1 cellular context compared by ENCODE assay signal in the genomic region with DNA sequence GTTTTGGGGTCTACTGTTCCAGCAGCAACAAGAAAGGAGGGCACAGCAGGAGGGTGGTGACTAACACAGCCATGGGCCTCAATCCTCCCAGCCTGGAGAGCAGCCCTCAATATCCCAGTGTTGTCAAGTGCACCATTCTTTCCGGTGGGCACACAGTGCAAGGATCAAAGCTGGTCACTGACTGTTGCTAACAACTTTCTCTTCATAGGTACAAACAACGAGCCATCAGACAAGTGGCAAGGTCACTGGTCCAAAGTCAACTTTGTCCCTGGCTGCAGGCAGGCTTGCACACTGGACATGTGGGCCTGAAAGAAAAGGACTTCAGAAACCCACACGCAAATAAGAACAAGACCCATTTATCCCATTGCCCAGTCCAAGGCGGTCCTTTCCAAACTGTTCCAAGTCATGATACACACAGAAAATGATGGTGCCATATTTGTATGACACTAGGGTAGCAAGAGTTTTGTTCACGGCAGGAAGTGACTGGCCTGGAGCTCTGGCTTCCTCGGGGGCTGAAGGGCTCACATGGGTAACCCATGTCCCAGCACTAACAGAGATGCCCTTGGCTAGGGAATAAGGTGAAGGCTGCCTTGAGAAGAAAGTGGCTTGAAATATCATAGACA.
TF ChIP-seq lines count a peak whose summit lies in the region.

No MANE protein-coding gene starts in this region.

TF ChIP-seq in HepG2, 621 proteins besides CTCF, POLR2A, EP300 and RAD21 (continued from another document and continues in another):
- TF ChIP-seq, protein P1, sequence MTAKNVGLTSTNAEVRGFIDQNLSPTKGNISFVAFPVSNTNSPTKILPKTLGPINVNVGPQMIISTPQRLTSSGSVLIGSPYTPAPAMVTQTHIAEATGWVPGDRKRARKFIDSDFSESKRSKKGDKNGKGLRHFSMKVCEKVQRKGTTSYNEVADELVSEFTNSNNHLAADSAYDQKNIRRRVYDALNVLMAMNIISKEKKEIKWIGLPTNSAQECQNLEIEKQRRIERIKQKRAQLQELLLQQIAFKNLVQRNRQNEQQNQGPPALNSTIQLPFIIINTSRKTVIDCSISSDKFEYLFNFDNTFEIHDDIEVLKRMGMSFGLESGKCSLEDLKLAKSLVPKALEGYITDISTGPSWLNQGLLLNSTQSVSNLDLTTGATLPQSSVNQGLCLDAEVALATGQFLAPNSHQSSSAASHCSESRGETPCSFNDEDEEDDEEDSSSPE (CRISPR knock-in tag; IDR thresholded peaks at IDR 0.05): no peak; the same call in 1 of the 2 replicates
- TF ChIP-seq ZSCAN29 (CRISPR knock-in tag; conservative IDR thresholded peaks at IDR 0.05): no peak
- TF ChIP-seq ZNF597 (CRISPR knock-in tag; IDR thresholded peaks at IDR 0.05): no peak
- TF ChIP-seq, protein P2, sequence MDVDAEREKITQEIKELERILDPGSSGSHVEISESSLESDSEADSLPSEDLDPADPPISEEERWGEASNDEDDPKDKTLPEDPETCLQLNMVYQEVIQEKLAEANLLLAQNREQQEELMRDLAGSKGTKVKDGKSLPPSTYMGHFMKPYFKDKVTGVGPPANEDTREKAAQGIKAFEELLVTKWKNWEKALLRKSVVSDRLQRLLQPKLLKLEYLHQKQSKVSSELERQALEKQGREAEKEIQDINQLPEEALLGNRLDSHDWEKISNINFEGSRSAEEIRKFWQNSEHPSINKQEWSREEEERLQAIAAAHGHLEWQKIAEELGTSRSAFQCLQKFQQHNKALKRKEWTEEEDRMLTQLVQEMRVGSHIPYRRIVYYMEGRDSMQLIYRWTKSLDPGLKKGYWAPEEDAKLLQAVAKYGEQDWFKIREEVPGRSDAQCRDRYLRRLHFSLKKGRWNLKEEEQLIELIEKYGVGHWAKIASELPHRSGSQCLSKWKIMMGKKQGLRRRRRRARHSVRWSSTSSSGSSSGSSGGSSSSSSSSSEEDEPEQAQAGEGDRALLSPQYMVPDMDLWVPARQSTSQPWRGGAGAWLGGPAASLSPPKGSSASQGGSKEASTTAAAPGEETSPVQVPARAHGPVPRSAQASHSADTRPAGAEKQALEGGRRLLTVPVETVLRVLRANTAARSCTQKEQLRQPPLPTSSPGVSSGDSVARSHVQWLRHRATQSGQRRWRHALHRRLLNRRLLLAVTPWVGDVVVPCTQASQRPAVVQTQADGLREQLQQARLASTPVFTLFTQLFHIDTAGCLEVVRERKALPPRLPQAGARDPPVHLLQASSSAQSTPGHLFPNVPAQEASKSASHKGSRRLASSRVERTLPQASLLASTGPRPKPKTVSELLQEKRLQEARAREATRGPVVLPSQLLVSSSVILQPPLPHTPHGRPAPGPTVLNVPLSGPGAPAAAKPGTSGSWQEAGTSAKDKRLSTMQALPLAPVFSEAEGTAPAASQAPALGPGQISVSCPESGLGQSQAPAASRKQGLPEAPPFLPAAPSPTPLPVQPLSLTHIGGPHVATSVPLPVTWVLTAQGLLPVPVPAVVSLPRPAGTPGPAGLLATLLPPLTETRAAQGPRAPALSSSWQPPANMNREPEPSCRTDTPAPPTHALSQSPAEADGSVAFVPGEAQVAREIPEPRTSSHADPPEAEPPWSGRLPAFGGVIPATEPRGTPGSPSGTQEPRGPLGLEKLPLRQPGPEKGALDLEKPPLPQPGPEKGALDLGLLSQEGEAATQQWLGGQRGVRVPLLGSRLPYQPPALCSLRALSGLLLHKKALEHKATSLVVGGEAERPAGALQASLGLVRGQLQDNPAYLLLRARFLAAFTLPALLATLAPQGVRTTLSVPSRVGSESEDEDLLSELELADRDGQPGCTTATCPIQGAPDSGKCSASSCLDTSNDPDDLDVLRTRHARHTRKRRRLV (CRISPR knock-in tag; IDR thresholded peaks at IDR 0.05): 0 out of 2 replicates have a peak, but pooled peaks have one; percentile 10
- no peak for TF ChIP-seq ZNF773 (CRISPR knock-in tag; IDR thresholded peaks at IDR 0.05; ENCODE audit: borderline replicate concordance)
- peak; percentile 77 for TF ChIP-seq ZBTB7A (CRISPR knock-in tag; IDR thresholded peaks at IDR 0.05)
- no peak for TF ChIP-seq AGO1 (IDR thresholded peaks at IDR 0.05; ENCODE audit: low read depth, low read length, poor library complexity, severe bottlenecking)
- TF ChIP-seq IKZF1 (IDR thresholded peaks at IDR 0.05): no peak
- peak; percentile 43; the same call in 1 of the 2 replicates for TF ChIP-seq KDM3A (CRISPR knock-in tag; IDR thresholded peaks at IDR 0.05; ENCODE audit: low read depth)
- TF ChIP-seq HOXA7 (CRISPR knock-in tag; IDR thresholded peaks at IDR 0.05): no peak
- TF ChIP-seq PBX2 (CRISPR knock-in tag; IDR thresholded peaks at IDR 0.05): no peak
- TF ChIP-seq ZFP1 (CRISPR knock-in tag; IDR thresholded peaks at IDR 0.05): peak; percentile 84; the same call in 1 of the 2 replicates
- TF ChIP-seq, protein P3, sequence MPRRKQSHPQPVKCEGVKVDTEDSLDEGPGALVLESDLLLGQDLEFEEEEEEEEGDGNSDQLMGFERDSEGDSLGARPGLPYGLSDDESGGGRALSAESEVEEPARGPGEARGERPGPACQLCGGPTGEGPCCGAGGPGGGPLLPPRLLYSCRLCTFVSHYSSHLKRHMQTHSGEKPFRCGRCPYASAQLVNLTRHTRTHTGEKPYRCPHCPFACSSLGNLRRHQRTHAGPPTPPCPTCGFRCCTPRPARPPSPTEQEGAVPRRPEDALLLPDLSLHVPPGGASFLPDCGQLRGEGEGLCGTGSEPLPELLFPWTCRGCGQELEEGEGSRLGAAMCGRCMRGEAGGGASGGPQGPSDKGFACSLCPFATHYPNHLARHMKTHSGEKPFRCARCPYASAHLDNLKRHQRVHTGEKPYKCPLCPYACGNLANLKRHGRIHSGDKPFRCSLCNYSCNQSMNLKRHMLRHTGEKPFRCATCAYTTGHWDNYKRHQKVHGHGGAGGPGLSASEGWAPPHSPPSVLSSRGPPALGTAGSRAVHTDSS (CRISPR knock-in tag; conservative IDR thresholded peaks at IDR 0.05): no peak
- TF ChIP-seq ZSCAN25 (CRISPR knock-in tag; IDR thresholded peaks at IDR 0.05): no peak
- no peak for TF ChIP-seq ZNF550 (CRISPR knock-in tag; IDR thresholded peaks at IDR 0.05; ENCODE audit: borderline replicate concordance)
- TF ChIP-seq, protein P4, sequence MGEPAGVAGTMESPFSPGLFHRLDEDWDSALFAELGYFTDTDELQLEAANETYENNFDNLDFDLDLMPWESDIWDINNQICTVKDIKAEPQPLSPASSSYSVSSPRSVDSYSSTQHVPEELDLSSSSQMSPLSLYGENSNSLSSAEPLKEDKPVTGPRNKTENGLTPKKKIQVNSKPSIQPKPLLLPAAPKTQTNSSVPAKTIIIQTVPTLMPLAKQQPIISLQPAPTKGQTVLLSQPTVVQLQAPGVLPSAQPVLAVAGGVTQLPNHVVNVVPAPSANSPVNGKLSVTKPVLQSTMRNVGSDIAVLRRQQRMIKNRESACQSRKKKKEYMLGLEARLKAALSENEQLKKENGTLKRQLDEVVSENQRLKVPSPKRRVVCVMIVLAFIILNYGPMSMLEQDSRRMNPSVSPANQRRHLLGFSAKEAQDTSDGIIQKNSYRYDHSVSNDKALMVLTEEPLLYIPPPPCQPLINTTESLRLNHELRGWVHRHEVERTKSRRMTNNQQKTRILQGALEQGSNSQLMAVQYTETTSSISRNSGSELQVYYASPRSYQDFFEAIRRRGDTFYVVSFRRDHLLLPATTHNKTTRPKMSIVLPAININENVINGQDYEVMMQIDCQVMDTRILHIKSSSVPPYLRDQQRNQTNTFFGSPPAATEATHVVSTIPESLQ (CRISPR knock-in tag; conservative IDR thresholded peaks at IDR 0.05): no peak
- TF ChIP-seq, protein P5, sequence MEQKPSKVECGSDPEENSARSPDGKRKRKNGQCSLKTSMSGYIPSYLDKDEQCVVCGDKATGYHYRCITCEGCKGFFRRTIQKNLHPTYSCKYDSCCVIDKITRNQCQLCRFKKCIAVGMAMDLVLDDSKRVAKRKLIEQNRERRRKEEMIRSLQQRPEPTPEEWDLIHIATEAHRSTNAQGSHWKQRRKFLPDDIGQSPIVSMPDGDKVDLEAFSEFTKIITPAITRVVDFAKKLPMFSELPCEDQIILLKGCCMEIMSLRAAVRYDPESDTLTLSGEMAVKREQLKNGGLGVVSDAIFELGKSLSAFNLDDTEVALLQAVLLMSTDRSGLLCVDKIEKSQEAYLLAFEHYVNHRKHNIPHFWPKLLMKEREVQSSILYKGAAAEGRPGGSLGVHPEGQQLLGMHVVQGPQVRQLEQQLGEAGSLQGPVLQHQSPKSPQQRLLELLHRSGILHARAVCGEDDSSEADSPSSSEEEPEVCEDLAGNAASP (CRISPR knock-in tag; IDR thresholded peaks at IDR 0.05; ENCODE audit: borderline replicate concordance): peak; percentile 76; the same call in 1 of the 2 replicates
- TF ChIP-seq SP5 (CRISPR knock-in tag; IDR thresholded peaks at IDR 0.05; ENCODE audit: borderline replicate concordance, low read depth): peak; percentile 45; the same call in 1 of the 2 replicates
- 0 out of 2 replicates have a peak, but pooled peaks have one; percentile 43 for TF ChIP-seq MIXL1 (CRISPR knock-in tag; IDR thresholded peaks at IDR 0.05)
- no peak for TF ChIP-seq ARNT (IDR thresholded peaks at IDR 0.05)
- TF ChIP-seq SATB2 (CRISPR knock-in tag; IDR thresholded peaks at IDR 0.05): no peak
- 0 out of 2 replicates have a peak, but pooled peaks have one; percentile 9 for TF ChIP-seq BHLHE40 (IDR thresholded peaks at IDR 0.05; ENCODE audit: low read length)
- no peak for TF ChIP-seq ZNF17 (CRISPR knock-in tag; IDR thresholded peaks at IDR 0.05)
- TF ChIP-seq BCLAF1 (IDR thresholded peaks at IDR 0.05): no peak
- TF ChIP-seq, protein P6, sequence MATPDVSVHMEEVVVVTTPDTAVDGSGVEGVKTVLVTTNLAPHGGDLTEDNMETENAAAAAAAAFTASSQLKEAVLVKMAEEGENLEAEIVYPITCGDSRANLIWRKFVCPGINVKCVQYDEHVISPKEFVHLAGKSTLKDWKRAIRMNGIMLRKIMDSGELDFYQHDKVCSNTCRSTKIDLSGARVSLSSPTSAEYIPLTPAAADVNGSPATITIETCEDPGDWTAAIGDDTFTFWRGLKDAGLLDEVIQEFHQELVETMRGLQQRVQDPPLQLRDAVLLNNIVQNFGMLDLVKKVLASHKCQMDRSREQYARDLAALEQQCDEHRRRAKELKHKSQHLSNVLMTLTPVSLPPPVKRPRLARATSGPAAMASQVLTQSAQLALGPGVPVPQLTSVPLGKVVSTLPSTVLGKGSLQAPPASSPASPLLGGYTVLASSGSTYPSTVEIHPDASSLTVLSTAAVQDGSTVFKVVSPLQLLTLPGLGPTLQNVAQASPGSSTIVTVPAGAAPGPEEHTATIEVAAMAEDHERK (CRISPR knock-in tag; IDR thresholded peaks at IDR 0.05; ENCODE audit: low read depth): no peak
- no peak for TF ChIP-seq NFE2 (CRISPR knock-in tag; IDR thresholded peaks at IDR 0.05)
- TF ChIP-seq, protein P7, sequence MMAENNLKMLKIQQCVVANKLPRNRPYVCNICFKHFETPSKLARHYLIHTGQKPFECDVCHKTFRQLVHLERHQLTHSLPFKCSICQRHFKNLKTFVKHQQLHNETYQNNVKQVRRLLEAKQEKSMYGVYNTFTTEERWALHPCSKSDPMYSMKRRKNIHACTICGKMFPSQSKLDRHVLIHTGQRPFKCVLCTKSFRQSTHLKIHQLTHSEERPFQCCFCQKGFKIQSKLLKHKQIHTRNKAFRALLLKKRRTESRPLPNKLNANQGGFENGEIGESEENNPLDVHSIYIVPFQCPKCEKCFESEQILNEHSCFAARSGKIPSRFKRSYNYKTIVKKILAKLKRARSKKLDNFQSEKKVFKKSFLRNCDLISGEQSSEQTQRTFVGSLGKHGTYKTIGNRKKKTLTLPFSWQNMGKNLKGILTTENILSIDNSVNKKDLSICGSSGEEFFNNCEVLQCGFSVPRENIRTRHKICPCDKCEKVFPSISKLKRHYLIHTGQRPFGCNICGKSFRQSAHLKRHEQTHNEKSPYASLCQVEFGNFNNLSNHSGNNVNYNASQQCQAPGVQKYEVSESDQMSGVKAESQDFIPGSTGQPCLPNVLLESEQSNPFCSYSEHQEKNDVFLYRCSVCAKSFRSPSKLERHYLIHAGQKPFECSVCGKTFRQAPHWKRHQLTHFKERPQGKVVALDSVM (CRISPR knock-in tag; IDR thresholded peaks at IDR 0.05): no peak
- TF ChIP-seq, protein P8, sequence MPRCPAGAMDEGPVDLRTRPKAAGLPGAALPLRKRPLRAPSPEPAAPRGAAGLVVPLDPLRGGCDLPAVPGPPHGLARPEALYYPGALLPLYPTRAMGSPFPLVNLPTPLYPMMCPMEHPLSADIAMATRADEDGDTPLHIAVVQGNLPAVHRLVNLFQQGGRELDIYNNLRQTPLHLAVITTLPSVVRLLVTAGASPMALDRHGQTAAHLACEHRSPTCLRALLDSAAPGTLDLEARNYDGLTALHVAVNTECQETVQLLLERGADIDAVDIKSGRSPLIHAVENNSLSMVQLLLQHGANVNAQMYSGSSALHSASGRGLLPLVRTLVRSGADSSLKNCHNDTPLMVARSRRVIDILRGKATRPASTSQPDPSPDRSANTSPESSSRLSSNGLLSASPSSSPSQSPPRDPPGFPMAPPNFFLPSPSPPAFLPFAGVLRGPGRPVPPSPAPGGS (CRISPR knock-in tag; IDR thresholded peaks at IDR 0.05): no peak
- no peak for TF ChIP-seq THYN1 (CRISPR knock-in tag; IDR thresholded peaks at IDR 0.05; ENCODE audit: borderline replicate concordance, low read depth)
- TF ChIP-seq ESRRA (CRISPR knock-in tag; IDR thresholded peaks at IDR 0.05; ENCODE audit: low read depth): peak; percentile 97
